8 cellular contexts compared by ENCODE assay signal in genomic region chr3:188683032-188683491, GRCh38.
DNase-seq lines count a peak whose midpoint lies in the region; ATAC-seq and TF ChIP-seq lines count a peak whose summit lies in the region.

No MANE protein-coding gene starts in this region.

- H2AFZ ChIP-seq in osteoblast (ENCODE audit: low read length): no peak overlapping the region

- peaks cover 32% of the 10 kb centered on the region for H3K79me2 ChIP-seq in osteoblast (ENCODE audit: insufficient read depth, low read length)

- peak overlapping the region; percentile 75 for H3K27ac Mint-ChIP-seq in chondrocyte (ENCODE audit: unreplicated experiment)

- H3K27me3 ChIP-seq in osteoblast (ENCODE audit: insufficient read depth, low read length): no peaks in the 10 kb centered on the region

- peaks cover 40% of the 10 kb centered on the region for H3K4me1 ChIP-seq in osteoblast (ENCODE audit: insufficient read depth, low read length)

- H3K9me3 Mint-ChIP-seq in chondrocyte (ENCODE audit: low read depth): no peaks in the 10 kb centered on the region

- no peaks in the 10 kb centered on the region for H3K9me3 ChIP-seq in osteoblast (ENCODE audit: low read depth, low read length)

- H4K20me1 ChIP-seq in osteoblast (ENCODE audit: insufficient read depth, low read length): no peaks in the 10 kb centered on the region

- H3K27ac ChIP-seq in osteoblast (ENCODE audit: low read depth, low read length): peak overlapping the region; percentile 71

- H3K4me3 ChIP-seq in AG10803 (ENCODE audit: low read length) (no peak overlapping the region), osteoblast (ENCODE audit: insufficient read depth, low read length) (no peak overlapping the region)

- peaks cover 78% of the 10 kb centered on the region for H3K4me1 Mint-ChIP-seq in chondrocyte (ENCODE audit: low read depth)

- H3K27me3 Mint-ChIP-seq in chondrocyte (ENCODE audit: low read depth): no peaks in the 10 kb centered on the region

- H3K36me3 Mint-ChIP-seq in chondrocyte (ENCODE audit: low read depth): no peaks in the 10 kb centered on the region

- DNase-seq in AG10803 (ENCODE audit: low read depth) (peak; percentile 85), chondrocyte (ENCODE audit: low spot score) (no peak), osteoblast (ENCODE audit: insufficient read length, low spot score, missing footprints) (peak; percentile 62), NCI-H1436 (lab: John Stamatoyannopoulos, UW) (no peak), foreskin melanocyte (no peak)

- TF ChIP-seq CTCF in AG10803 (conservative IDR thresholded peaks at IDR 0.05; ENCODE audit: low read length) (no peak), chondrocyte (IDR thresholded peaks at IDR 0.05) (no peak), osteoblast (IDR thresholded peaks at IDR 0.05; ENCODE audit: extremely low read depth, low read depth, low read length) (no peak)

- H3K36me3 ChIP-seq in osteoblast (ENCODE audit: insufficient read depth, low read length): no peaks in the 10 kb centered on the region

- peak overlapping the region; percentile 50 for H3K4me2 ChIP-seq in osteoblast (ENCODE audit: insufficient read depth, low read length)

- no peak overlapping the region for H3K4me3 Mint-ChIP-seq in chondrocyte (ENCODE audit: unreplicated experiment)

- ATAC-seq in HG02870 (IDR thresholded peaks at IDR 0.05; ENCODE audit: unreplicated experiment): peak; percentile 57
- ATAC-seq in GM18870 (IDR thresholded peaks at IDR 0.05; ENCODE audit: unreplicated experiment): no peak
- ATAC-seq in HG03196 (IDR thresholded peaks at IDR 0.05; ENCODE audit: unreplicated experiment): no peak

Comparison
In these comparisons a context has a peak if more than half of its experiments do, and no peak if none do; other contexts are left out.
1. DNase-seq: peak in AG10803 (single experiment) and osteoblast (single experiment); none in chondrocyte (single experiment), NCI-H1436 (single experiment) and foreskin melanocyte (single experiment).